In the genomic region with DNA sequence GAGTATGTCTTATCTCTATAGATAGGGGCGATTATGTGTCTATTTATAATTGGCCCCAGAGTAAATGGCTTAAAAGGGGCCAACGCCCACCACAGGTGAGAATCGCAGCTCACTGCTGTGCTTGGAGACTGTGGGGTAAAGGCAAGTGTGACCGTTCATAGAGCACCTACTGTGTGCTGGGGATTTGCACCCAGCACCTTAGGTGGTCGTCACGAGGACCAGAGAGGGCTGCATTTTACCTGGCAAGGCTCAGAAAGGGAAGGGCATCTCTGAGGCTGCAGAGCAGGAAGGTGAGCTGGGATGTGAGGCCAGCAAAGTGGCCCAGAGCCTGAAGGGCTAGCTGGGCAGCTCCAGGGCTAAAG, we compare ENCODE assay signal across 15 cellular contexts. TPM values are rescaled to one million over a fixed set of nuclear protein-coding genes. Genes with fewer than 3 reads are reported as not detected.
A peak's percentile ranks its signal among the peaks of the same experiment; 100 is the strongest.
DNase-seq lines count a peak whose midpoint lies in the region; ATAC-seq and TF ChIP-seq lines count a peak whose summit lies in the region.
"Had no signal": no experiment of that assay in that cellular context is flagged by ENCODE, and none has a peak within 500 bp of the region (broad histone marks: within the 10 kb centered on the region; RNA-seq: fewer than 3 reads in every experiment).

No MANE protein-coding gene starts in this region.

- H3K9me3 Mint-ChIP-seq in activated T-cell treated with anti-CD3 and anti-CD28 coated beads, Interleukin-2, amount 50 U/mL, for 4 hours = no peaks in the 10 kb centered on the region
- no peaks in the 10 kb centered on the region for H3K9me3 Mint-ChIP-seq in WTC11
- no peaks in the 10 kb centered on the region for H3K9me3 Mint-ChIP-seq in stimulated activated effector memory CD8-positive, alpha-beta T cell treated with anti-CD3 and anti-CD28 coated beads, Interleukin-12 subunit alpha, Interleukin-12 subunit beta, amount 100 ng/mL, for 72 hours

- H3K4me3 Mint-ChIP-seq in activated T-cell treated with anti-CD3 and anti-CD28 coated beads, Interleukin-2, amount 50 U/mL, for 4 hours = peak overlapping the region; percentile 68
- H3K4me3 Mint-ChIP-seq in WTC11 = peak overlapping the region; percentile 50
- peak overlapping the region; percentile 61 for H3K4me3 Mint-ChIP-seq in stimulated activated effector memory CD8-positive, alpha-beta T cell treated with anti-CD3 and anti-CD28 coated beads, Interleukin-12 subunit alpha, Interleukin-12 subunit beta, amount 100 ng/mL, for 72 hours

- H3K4me3 ChIP-seq in iPS-15b (ENCODE audit: low read depth, low read length) = peak overlapping the region; percentile 43
- H3K4me3 ChIP-seq: body of pancreas, HAP-1 had no signal

- TF ChIP-seq CTCF in WTC11 (IDR thresholded peaks at IDR 0.05) = no peak

- H3K9ac ChIP-seq in iPS-15b (ENCODE audit: low read depth, low read length) = no peak overlapping the region
- H3K9ac ChIP-seq: SK-N-SH had no signal

- no peak for ATAC-seq in activated T-cell treated with anti-CD3 and anti-CD28 coated beads, Interleukin-2, amount 50 U/mL, for 4 hours
- ATAC-seq in WTC11 (no peak), left lobe of liver (no peak), GM18498 (IDR thresholded peaks at IDR 0.05; ENCODE audit: unreplicated experiment) (no peak)
- no peak for ATAC-seq in stimulated activated effector memory CD8-positive, alpha-beta T cell treated with anti-CD3 and anti-CD28 coated beads, Interleukin-12 subunit alpha, Interleukin-12 subunit beta, amount 100 ng/mL, for 72 hours
- ATAC-seq: body of pancreas had no signal

- no peak for DNase-seq in activated T-cell treated with anti-CD3 and anti-CD28 coated beads, Interleukin-2, amount 50 U/mL, for 4 hours
- no peak for DNase-seq in activated T-cell treated with anti-CD3 and anti-CD28 coated beads, Interleukin-2, amount 50 U/mL, for 48 hours
- DNase-seq in WTC11 (ENCODE audit: low spot score) (no peak), left lobe of liver (ENCODE audit: low spot score) (no peak), middle frontal gyrus (ENCODE audit: extremely low spot score, low spot score) (no peak)
- DNase-seq in stimulated activated effector memory CD8-positive, alpha-beta T cell treated with anti-CD3 and anti-CD28 coated beads, Interleukin-12 subunit alpha, Interleukin-12 subunit beta, amount 100 ng/mL, for 72 hours (ENCODE audit: low spot score in 2 of 2) = no peak
- DNase-seq: body of pancreas, foreskin keratinocyte, islet precursor cell, KBM-7, OCI-M1, SK-N-SH had no signal

- H3K36me3 ChIP-seq in iPS-15b (ENCODE audit: control insufficient read depth, insufficient read depth, low read length) = no peaks in the 10 kb centered on the region
- H3K36me3 ChIP-seq: HAP-1 had no signal

- H3K4me1 Mint-ChIP-seq in activated T-cell treated with anti-CD3 and anti-CD28 coated beads, Interleukin-2, amount 50 U/mL, for 4 hours (ENCODE audit: low read depth) = peaks cover 30% of the 10 kb centered on the region
- H3K4me1 Mint-ChIP-seq in WTC11 = peaks cover 8% of the 10 kb centered on the region
- H3K4me1 Mint-ChIP-seq in stimulated activated effector memory CD8-positive, alpha-beta T cell treated with anti-CD3 and anti-CD28 coated beads, Interleukin-12 subunit alpha, Interleukin-12 subunit beta, amount 100 ng/mL, for 72 hours = peaks cover 29% of the 10 kb centered on the region

- no peak overlapping the region for H3K27ac Mint-ChIP-seq in WTC11
- peak overlapping the region; percentile 50 for H3K27ac Mint-ChIP-seq in stimulated activated effector memory CD8-positive, alpha-beta T cell treated with anti-CD3 and anti-CD28 coated beads, Interleukin-12 subunit alpha, Interleukin-12 subunit beta, amount 100 ng/mL, for 72 hours

- H3K4me1 ChIP-seq in iPS-15b (ENCODE audit: control insufficient read depth, insufficient read depth, low read length) = no peaks in the 10 kb centered on the region

- H3K9me3 ChIP-seq in iPS-15b (ENCODE audit: control insufficient read depth, insufficient read depth, low read length) = no peaks in the 10 kb centered on the region
- H3K9me3 ChIP-seq: body of pancreas, HAP-1, SK-N-SH had no signal

- CTCF ChIA-PET in WTC11 (lab: Charles Lee) = interaction anchor here (0.6 to 2.8 kb wide), 5 partner anchors 9 to 160 kb away, joined by 3 to 13 read pairs (median 3); no protein-coding TSS in a partner anchor

- H3K27me3 ChIP-seq in iPS-15b (ENCODE audit: control insufficient read depth, insufficient read depth, low read length) = peaks cover 30% of the 10 kb centered on the region

- no peaks in the 10 kb centered on the region for H3K36me3 Mint-ChIP-seq in activated T-cell treated with anti-CD3 and anti-CD28 coated beads, Interleukin-2, amount 50 U/mL, for 4 hours (ENCODE audit: insufficient read depth)
- no peaks in the 10 kb centered on the region for H3K36me3 Mint-ChIP-seq in WTC11
- no peaks in the 10 kb centered on the region for H3K36me3 Mint-ChIP-seq in stimulated activated effector memory CD8-positive, alpha-beta T cell treated with anti-CD3 and anti-CD28 coated beads, Interleukin-12 subunit alpha, Interleukin-12 subunit beta, amount 100 ng/mL, for 72 hours

- H3K27me3 Mint-ChIP-seq in activated T-cell treated with anti-CD3 and anti-CD28 coated beads, Interleukin-2, amount 50 U/mL, for 4 hours (ENCODE audit: low read depth) = peaks cover 6% of the 10 kb centered on the region
- peaks cover 64% of the 10 kb centered on the region for H3K27me3 Mint-ChIP-seq in WTC11 (ENCODE audit: low read depth)

- POLR2A ChIA-PET in WTC11 (lab: Charles Lee) = interaction anchor here (0.9 to 1.1 kb wide), 2 partner anchors 13 to 15 kb away, joined by 3 read pairs; no protein-coding TSS in a partner anchor

TF ChIP-seq in WTC11, 78 proteins besides CTCF, POLR2A, EP300 and RAD21 (continues in another document):
- TF ChIP-seq SOX15 (CRISPR knock-in tag; IDR thresholded peaks at IDR 0.05) = no peak
- TF ChIP-seq GRHL2 (CRISPR knock-in tag; IDR thresholded peaks at IDR 0.05; ENCODE audit: insufficient replicate concordance, severe bottlenecking) = no peak
- TF ChIP-seq, protein P1, sequence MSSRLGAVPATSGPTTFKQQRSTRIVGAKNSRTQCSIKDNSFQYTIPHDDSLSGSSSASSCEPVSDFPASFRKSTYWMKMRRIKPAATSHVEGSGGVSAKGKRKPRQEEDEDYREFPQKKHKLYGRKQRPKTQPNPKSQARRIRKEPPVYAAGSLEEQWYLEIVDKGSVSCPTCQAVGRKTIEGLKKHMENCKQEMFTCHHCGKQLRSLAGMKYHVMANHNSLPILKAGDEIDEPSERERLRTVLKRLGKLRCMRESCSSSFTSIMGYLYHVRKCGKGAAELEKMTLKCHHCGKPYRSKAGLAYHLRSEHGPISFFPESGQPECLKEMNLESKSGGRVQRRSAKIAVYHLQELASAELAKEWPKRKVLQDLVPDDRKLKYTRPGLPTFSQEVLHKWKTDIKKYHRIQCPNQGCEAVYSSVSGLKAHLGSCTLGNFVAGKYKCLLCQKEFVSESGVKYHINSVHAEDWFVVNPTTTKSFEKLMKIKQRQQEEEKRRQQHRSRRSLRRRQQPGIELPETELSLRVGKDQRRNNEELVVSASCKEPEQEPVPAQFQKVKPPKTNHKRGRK (CRISPR knock-in tag; IDR thresholded peaks at IDR 0.05; ENCODE audit: borderline replicate concordance) = no peak
- TF ChIP-seq CREB1 (CRISPR knock-in tag; IDR thresholded peaks at IDR 0.05) = no peak
- TF ChIP-seq ERG (CRISPR knock-in tag; IDR thresholded peaks at IDR 0.05) = no peak
- no peak for TF ChIP-seq PREB (CRISPR knock-in tag; IDR thresholded peaks at IDR 0.05; ENCODE audit: borderline replicate concordance)

RNA-seq across cellular contexts. Expression of gene TCF20, which starts 13.8 kb away (rescaled TPM):
- 10 to 100 TPM; 68.1 to 74.4 (median 69.9) TPM for total RNA-seq in activated T-cell treated with anti-CD3 and anti-CD28 coated beads, Interleukin-2, amount 50 U/mL, for 4 hours
- total RNA-seq in WTC11 (2021) = 68.6 to 77.0 TPM (median 74.3 TPM) in 3 replicates
- 19.0 TPM for total RNA-seq in left lobe of liver
